In the genomic region with DNA sequence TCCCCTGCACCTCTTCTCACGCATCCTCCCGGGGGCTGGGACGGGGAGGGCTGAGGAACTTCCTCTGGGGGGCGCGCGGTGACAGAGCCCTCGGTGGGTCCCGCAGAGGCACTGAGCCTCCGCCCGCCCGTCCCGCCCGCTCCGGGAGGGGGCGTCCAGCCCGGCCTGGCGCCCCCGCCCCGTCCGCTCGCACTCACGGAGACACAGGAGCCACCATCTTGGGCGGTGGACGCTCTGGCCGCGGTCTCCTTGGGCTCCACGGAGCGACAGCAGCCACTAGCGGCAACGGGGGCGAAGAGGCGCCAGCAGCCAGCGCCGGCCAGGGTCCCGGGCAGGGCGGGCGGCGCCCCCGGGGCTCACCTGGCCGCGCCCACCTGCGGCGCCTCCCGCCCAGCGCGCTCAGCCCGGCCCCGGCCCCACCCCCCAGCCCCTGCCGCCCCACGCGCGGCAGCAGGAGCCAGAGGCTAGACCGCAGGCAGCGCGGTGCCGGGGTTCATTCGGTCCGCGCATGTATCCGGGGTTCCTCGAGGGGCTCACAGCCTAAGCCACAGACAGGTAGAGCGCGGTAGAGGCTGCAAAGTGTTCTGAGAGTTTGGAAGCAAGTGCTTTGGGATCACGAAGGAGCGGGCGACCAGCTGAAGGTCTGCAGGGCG, we compare ENCODE assay signal across 1 cellular context.
TF ChIP-seq lines count a peak whose summit lies in the region.

A gene (minus strand): TSS at position 242 of the 653 bp plus-strand sequence. CDS start 7,225 bp downstream, outside the sequence.

TF ChIP-seq in K562, 482 proteins besides CTCF, POLR2A, EP300 and RAD21 (continued from another document and continues in another):
- TF ChIP-seq, protein P1, sequence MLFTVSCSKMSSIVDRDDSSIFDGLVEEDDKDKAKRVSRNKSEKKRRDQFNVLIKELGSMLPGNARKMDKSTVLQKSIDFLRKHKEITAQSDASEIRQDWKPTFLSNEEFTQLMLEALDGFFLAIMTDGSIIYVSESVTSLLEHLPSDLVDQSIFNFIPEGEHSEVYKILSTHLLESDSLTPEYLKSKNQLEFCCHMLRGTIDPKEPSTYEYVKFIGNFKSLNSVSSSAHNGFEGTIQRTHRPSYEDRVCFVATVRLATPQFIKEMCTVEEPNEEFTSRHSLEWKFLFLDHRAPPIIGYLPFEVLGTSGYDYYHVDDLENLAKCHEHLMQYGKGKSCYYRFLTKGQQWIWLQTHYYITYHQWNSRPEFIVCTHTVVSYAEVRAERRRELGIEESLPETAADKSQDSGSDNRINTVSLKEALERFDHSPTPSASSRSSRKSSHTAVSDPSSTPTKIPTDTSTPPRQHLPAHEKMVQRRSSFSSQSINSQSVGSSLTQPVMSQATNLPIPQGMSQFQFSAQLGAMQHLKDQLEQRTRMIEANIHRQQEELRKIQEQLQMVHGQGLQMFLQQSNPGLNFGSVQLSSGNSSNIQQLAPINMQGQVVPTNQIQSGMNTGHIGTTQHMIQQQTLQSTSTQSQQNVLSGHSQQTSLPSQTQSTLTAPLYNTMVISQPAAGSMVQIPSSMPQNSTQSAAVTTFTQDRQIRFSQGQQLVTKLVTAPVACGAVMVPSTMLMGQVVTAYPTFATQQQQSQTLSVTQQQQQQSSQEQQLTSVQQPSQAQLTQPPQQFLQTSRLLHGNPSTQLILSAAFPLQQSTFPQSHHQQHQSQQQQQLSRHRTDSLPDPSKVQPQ (CRISPR knock-in tag; IDR thresholded peaks at IDR 0.05; ENCODE audit: borderline replicate concordance) = no peak
- TF ChIP-seq, protein P2, sequence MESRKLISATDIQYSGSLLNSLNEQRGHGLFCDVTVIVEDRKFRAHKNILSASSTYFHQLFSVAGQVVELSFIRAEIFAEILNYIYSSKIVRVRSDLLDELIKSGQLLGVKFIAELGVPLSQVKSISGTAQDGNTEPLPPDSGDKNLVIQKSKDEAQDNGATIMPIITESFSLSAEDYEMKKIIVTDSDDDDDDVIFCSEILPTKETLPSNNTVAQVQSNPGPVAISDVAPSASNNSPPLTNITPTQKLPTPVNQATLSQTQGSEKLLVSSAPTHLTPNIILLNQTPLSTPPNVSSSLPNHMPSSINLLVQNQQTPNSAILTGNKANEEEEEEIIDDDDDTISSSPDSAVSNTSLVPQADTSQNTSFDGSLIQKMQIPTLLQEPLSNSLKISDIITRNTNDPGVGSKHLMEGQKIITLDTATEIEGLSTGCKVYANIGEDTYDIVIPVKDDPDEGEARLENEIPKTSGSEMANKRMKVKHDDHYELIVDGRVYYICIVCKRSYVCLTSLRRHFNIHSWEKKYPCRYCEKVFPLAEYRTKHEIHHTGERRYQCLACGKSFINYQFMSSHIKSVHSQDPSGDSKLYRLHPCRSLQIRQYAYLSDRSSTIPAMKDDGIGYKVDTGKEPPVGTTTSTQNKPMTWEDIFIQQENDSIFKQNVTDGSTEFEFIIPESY (CRISPR knock-in tag; IDR thresholded peaks at IDR 0.05) = no peak
- TF ChIP-seq ZBTB17 (CRISPR knock-in tag; IDR thresholded peaks at IDR 0.05) = no peak
- TF ChIP-seq, protein P3, sequence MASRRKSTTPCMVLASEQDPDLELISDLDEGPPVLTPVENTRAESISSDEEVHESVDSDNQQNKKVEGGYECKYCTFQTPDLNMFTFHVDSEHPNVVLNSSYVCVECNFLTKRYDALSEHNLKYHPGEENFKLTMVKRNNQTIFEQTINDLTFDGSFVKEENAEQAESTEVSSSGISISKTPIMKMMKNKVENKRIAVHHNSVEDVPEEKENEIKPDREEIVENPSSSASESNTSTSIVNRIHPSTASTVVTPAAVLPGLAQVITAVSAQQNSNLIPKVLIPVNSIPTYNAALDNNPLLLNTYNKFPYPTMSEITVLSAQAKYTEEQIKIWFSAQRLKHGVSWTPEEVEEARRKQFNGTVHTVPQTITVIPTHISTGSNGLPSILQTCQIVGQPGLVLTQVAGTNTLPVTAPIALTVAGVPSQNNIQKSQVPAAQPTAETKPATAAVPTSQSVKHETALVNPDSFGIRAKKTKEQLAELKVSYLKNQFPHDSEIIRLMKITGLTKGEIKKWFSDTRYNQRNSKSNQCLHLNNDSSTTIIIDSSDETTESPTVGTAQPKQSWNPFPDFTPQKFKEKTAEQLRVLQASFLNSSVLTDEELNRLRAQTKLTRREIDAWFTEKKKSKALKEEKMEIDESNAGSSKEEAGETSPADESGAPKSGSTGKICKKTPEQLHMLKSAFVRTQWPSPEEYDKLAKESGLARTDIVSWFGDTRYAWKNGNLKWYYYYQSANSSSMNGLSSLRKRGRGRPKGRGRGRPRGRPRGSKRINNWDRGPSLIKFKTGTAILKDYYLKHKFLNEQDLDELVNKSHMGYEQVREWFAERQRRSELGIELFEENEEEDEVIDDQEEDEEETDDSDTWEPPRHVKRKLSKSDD (conservative IDR thresholded peaks at IDR 0.05; ENCODE audit: low read length) = 0 out of 2 replicates have a peak, but pooled peaks have one; percentile 29
- TF ChIP-seq ZFX (CRISPR knock-in tag; IDR thresholded peaks at IDR 0.05) = peak; percentile 23; the same call in 1 of the 2 replicates
- no peak for TF ChIP-seq ZC3H8 (IDR thresholded peaks at IDR 0.05)
- TF ChIP-seq ZNF583 (CRISPR knock-in tag; IDR thresholded peaks at IDR 0.05) = no peak
- TF ChIP-seq, protein P4, sequence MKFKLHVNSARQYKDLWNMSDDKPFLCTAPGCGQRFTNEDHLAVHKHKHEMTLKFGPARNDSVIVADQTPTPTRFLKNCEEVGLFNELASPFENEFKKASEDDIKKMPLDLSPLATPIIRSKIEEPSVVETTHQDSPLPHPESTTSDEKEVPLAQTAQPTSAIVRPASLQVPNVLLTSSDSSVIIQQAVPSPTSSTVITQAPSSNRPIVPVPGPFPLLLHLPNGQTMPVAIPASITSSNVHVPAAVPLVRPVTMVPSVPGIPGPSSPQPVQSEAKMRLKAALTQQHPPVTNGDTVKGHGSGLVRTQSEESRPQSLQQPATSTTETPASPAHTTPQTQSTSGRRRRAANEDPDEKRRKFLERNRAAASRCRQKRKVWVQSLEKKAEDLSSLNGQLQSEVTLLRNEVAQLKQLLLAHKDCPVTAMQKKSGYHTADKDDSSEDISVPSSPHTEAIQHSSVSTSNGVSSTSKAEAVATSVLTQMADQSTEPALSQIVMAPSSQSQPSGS (CRISPR knock-in tag; IDR thresholded peaks at IDR 0.05) = no peak
- TF ChIP-seq MCM7 (IDR thresholded peaks at IDR 0.05) = no peak
- TF ChIP-seq, protein P5, sequence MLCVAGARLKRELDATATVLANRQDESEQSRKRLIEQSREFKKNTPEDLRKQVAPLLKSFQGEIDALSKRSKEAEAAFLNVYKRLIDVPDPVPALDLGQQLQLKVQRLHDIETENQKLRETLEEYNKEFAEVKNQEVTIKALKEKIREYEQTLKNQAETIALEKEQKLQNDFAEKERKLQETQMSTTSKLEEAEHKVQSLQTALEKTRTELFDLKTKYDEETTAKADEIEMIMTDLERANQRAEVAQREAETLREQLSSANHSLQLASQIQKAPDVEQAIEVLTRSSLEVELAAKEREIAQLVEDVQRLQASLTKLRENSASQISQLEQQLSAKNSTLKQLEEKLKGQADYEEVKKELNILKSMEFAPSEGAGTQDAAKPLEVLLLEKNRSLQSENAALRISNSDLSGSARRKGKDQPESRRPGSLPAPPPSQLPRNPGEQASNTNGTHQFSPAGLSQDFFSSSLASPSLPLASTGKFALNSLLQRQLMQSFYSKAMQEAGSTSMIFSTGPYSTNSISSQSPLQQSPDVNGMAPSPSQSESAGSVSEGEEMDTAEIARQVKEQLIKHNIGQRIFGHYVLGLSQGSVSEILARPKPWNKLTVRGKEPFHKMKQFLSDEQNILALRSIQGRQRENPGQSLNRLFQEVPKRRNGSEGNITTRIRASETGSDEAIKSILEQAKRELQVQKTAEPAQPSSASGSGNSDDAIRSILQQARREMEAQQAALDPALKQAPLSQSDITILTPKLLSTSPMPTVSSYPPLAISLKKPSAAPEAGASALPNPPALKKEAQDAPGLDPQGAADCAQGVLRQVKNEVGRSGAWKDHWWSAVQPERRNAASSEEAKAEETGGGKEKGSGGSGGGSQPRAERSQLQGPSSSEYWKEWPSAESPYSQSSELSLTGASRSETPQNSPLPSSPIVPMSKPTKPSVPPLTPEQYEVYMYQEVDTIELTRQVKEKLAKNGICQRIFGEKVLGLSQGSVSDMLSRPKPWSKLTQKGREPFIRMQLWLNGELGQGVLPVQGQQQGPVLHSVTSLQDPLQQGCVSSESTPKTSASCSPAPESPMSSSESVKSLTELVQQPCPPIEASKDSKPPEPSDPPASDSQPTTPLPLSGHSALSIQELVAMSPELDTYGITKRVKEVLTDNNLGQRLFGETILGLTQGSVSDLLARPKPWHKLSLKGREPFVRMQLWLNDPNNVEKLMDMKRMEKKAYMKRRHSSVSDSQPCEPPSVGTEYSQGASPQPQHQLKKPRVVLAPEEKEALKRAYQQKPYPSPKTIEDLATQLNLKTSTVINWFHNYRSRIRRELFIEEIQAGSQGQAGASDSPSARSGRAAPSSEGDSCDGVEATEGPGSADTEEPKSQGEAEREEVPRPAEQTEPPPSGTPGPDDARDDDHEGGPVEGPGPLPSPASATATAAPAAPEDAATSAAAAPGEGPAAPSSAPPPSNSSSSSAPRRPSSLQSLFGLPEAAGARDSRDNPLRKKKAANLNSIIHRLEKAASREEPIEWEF (CRISPR knock-in tag; IDR thresholded peaks at IDR 0.05) = no peak
- TF ChIP-seq ZNF124 (CRISPR knock-in tag; IDR thresholded peaks at IDR 0.05) = no peak
- no peak for TF ChIP-seq MCM5 (IDR thresholded peaks at IDR 0.05; ENCODE audit: low read depth)
- TF ChIP-seq, protein P6, sequence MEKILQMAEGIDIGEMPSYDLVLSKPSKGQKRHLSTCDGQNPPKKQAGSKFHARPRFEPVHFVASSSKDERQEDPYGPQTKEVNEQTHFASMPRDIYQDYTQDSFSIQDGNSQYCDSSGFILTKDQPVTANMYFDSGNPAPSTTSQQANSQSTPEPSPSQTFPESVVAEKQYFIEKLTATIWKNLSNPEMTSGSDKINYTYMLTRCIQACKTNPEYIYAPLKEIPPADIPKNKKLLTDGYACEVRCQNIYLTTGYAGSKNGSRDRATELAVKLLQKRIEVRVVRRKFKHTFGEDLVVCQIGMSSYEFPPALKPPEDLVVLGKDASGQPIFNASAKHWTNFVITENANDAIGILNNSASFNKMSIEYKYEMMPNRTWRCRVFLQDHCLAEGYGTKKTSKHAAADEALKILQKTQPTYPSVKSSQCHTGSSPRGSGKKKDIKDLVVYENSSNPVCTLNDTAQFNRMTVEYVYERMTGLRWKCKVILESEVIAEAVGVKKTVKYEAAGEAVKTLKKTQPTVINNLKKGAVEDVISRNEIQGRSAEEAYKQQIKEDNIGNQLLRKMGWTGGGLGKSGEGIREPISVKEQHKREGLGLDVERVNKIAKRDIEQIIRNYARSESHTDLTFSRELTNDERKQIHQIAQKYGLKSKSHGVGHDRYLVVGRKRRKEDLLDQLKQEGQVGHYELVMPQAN (IDR thresholded peaks at IDR 0.05; ENCODE audit: borderline replicate concordance) = no peak
- TF ChIP-seq PHF8 (IDR thresholded peaks at IDR 0.05; ENCODE audit: borderline replicate concordance, low read length) = peak; percentile 35; the same call in 1 of the 2 replicates
- no peak for TF ChIP-seq LCOR (CRISPR knock-in tag; IDR thresholded peaks at IDR 0.05)
- TF ChIP-seq, protein P7, sequence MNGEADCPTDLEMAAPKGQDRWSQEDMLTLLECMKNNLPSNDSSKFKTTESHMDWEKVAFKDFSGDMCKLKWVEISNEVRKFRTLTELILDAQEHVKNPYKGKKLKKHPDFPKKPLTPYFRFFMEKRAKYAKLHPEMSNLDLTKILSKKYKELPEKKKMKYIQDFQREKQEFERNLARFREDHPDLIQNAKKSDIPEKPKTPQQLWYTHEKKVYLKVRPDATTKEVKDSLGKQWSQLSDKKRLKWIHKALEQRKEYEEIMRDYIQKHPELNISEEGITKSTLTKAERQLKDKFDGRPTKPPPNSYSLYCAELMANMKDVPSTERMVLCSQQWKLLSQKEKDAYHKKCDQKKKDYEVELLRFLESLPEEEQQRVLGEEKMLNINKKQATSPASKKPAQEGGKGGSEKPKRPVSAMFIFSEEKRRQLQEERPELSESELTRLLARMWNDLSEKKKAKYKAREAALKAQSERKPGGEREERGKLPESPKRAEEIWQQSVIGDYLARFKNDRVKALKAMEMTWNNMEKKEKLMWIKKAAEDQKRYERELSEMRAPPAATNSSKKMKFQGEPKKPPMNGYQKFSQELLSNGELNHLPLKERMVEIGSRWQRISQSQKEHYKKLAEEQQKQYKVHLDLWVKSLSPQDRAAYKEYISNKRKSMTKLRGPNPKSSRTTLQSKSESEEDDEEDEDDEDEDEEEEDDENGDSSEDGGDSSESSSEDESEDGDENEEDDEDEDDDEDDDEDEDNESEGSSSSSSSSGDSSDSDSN (IDR thresholded peaks at IDR 0.05; ENCODE audit: borderline replicate concordance in 1 of 2, low read depth in 2 of 2, low read length in 2 of 2) = peak in 1 of 2 experiments; percentile 33; a peak in 1 of 4 replicates
- peak; percentile 33 for TF ChIP-seq PCBP1 (IDR thresholded peaks at IDR 0.05; ENCODE audit: low read depth, low read length, poor library complexity, severe bottlenecking)
- no peak for TF ChIP-seq POLR2B (IDR thresholded peaks at IDR 0.05; ENCODE audit: low read depth, partially characterized antibody)
- TF ChIP-seq CHD1 (IDR thresholded peaks at IDR 0.05; ENCODE audit: low read length) = no peak
- no peak for TF ChIP-seq FOXK2 (conservative IDR thresholded peaks at IDR 0.05 in 1 of 2, IDR thresholded peaks at IDR 0.05 in 1 of 2; ENCODE audit: low read depth in 2 of 2)
- TF ChIP-seq NFIC (IDR thresholded peaks at IDR 0.05) = 0 out of 2 replicates have a peak, but pooled peaks have one; percentile 5
- TF ChIP-seq L3MBTL2 (IDR thresholded peaks at IDR 0.05) = no peak
- no peak for TF ChIP-seq POLR3G (IDR thresholded peaks at IDR 0.05; ENCODE audit: extremely low read depth, insufficient read length, insufficient replicate concordance)
- 0 out of 2 replicates have a peak, but pooled peaks have one; percentile 11 for TF ChIP-seq EGR1 (conservative IDR thresholded peaks at IDR 0.05)
- TF ChIP-seq RB1 (IDR thresholded peaks at IDR 0.05; ENCODE audit: low read depth) = peak; percentile 44
- no peak for TF ChIP-seq RBM14 (IDR thresholded peaks at IDR 0.05; ENCODE audit: borderline replicate concordance, insufficient read depth, low read depth, low read length)
- TF ChIP-seq, protein P8, sequence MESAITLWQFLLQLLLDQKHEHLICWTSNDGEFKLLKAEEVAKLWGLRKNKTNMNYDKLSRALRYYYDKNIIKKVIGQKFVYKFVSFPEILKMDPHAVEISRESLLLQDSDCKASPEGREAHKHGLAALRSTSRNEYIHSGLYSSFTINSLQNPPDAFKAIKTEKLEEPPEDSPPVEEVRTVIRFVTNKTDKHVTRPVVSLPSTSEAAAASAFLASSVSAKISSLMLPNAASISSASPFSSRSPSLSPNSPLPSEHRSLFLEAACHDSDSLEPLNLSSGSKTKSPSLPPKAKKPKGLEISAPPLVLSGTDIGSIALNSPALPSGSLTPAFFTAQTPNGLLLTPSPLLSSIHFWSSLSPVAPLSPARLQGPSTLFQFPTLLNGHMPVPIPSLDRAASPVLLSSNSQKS (CRISPR knock-in tag; IDR thresholded peaks at IDR 0.05) = no peak
- no peak; the same call in 1 of the 2 replicates for TF ChIP-seq MYNN (IDR thresholded peaks at IDR 0.05)
- no peak for TF ChIP-seq MYNN (CRISPR knock-in tag; IDR thresholded peaks at IDR 0.05)
- 0 out of 2 replicates have a peak, but pooled peaks have one; percentile 13 for TF ChIP-seq MYC (IDR thresholded peaks at IDR 0.05; ENCODE audit: low read depth, low read length)
- TF ChIP-seq MYC (CRISPR knock-in tag; IDR thresholded peaks at IDR 0.05; ENCODE audit: borderline replicate concordance, low read depth) = no peak
- TF ChIP-seq NR2C2 (CRISPR knock-in tag; IDR thresholded peaks at IDR 0.05) = no peak
- TF ChIP-seq NR2C2 (tag; IDR thresholded peaks at IDR 0.05) = peak; percentile 48; the same call in 1 of the 2 replicates
